1 cellular context compared by ENCODE assay signal in the genomic region with DNA sequence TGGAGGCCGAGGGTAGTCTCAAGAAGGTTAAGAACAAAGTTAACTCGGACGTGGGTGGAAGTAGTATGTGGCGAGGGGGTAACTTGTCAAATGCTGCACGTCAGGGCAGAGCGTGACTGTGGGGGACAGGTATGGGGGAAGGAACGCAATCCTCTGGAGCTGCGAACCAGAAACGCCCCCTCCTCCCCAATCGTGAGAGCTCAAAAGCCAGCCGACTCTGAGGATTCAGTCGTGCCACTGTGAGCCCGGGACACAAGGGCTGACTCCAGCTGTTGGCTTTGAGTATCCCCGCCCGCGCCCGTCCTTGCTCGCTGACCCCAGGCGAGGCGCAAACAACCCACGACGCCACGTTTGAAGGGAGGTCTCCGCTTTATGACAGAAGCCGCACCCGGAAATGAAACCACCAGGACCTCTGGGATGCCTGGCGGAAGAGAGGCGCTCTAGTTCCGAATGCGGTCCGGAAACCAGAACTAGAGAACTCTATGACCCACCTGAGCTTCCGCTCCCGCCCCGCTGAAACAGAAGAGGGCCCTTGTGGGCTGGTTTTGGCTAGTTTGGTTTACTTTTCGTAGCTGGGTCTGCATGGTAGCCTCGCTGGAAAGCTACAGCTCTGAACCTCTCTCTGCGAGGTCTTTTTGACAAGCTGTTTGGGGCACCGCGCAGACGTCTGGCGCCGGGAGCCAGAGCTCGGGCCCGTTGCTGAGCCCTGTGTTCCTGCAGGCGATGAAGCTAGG.
A peak's percentile ranks its signal among the peaks of the same experiment; 100 is the strongest.
TF ChIP-seq lines count a peak whose summit lies in the region.

PEX12 (minus strand) TSS at position 377 of the 734 bp plus-strand sequence. CDS start 550 bp downstream, outside the sequence.

TF ChIP-seq in K562, 482 proteins besides CTCF, POLR2A, EP300 and RAD21 (continued from another document and continues in another):
- TF ChIP-seq KDM1A (IDR thresholded peaks at IDR 0.05) (no peak), GATAD2A (IDR thresholded peaks at IDR 0.05) (peak; percentile 33; the same call in 1 of the 2 replicates), SMAD1 (IDR thresholded peaks at IDR 0.05; ENCODE audit: low read depth, low read length, partially characterized antibody) (peak; percentile 82), BCOR (IDR thresholded peaks at IDR 0.05) (no peak), ZNF3 (CRISPR knock-in tag; IDR thresholded peaks at IDR 0.05) (no peak), ERF (CRISPR knock-in tag; IDR thresholded peaks at IDR 0.05) (no peak), ZNF184 (CRISPR knock-in tag; IDR thresholded peaks at IDR 0.05) (no peak), KLF6 (CRISPR knock-in tag; IDR thresholded peaks at IDR 0.05; ENCODE audit: borderline replicate concordance) (no peak), MBD2 (IDR thresholded peaks at IDR 0.05; ENCODE audit: borderline replicate concordance, low read depth) (peak; percentile 88), ETV5 (CRISPR knock-in tag; IDR thresholded peaks at IDR 0.05; ENCODE audit: low read depth) (peak; percentile 96), CHD1 (IDR thresholded peaks at IDR 0.05; ENCODE audit: low read length) (no peak), ZNF24 (IDR thresholded peaks at IDR 0.05) (no peak), YBX1 (IDR thresholded peaks at IDR 0.05) (no peak), ZNF561 (CRISPR knock-in tag; conservative IDR thresholded peaks at IDR 0.05) (no peak), DMBX1 (CRISPR knock-in tag; IDR thresholded peaks at IDR 0.05; ENCODE audit: borderline replicate concordance) (0 out of 2 replicates have a peak, but pooled peaks have one; percentile 17), NRF1 (conservative IDR thresholded peaks at IDR 0.05 in 1 of 2, IDR thresholded peaks at IDR 0.05 in 1 of 2) (peak; percentile 55 to 62), CBX2 (IDR thresholded peaks at IDR 0.05; ENCODE audit: insufficient read depth, low read length, poor library complexity, severe bottlenecking) (no peak), KAT8 (IDR thresholded peaks at IDR 0.05; ENCODE audit: low read depth) (no peak), NCOA2 (IDR thresholded peaks at IDR 0.05; ENCODE audit: partially characterized antibody in 2 of 2) (no peak), AFF1 (IDR thresholded peaks at IDR 0.05; ENCODE audit: low read depth in 1 of 2, partially characterized antibody in 2 of 2) (peak in 1 of 2 experiments; percentile 37), TCF7 (IDR thresholded peaks at IDR 0.05; ENCODE audit: borderline replicate concordance) (0 out of 2 replicates have a peak, but pooled peaks have one; percentile 33), ZNF239 (CRISPR knock-in tag; IDR thresholded peaks at IDR 0.05) (peak; percentile 38; the same call in 1 of the 2 replicates), PCBP2 (IDR thresholded peaks at IDR 0.05; ENCODE audit: low read depth, low read length, poor library complexity, severe bottlenecking) (no peak), JUND (IDR thresholded peaks at IDR 0.05; ENCODE audit: borderline replicate concordance, low read depth, low read length) (peak; percentile 74; the same call in 1 of the 2 replicates), JUND (tag; IDR thresholded peaks at IDR 0.05; ENCODE audit: borderline replicate concordance, low read depth, low read length) (no peak), ZBTB43 (CRISPR knock-in tag; IDR thresholded peaks at IDR 0.05) (no peak), TAF15 (IDR thresholded peaks at IDR 0.05; ENCODE audit: low read depth, low read length) (no peak), ZNF644 (tag; IDR thresholded peaks at IDR 0.05; ENCODE audit: low read depth) (no peak; the same call in 1 of the 2 replicates), ZNF280B (CRISPR knock-in tag; IDR thresholded peaks at IDR 0.05) (no peak), POLR3G (IDR thresholded peaks at IDR 0.05; ENCODE audit: extremely low read depth, insufficient read length, insufficient replicate concordance) (no peak)
- TF ChIP-seq, protein P1, sequence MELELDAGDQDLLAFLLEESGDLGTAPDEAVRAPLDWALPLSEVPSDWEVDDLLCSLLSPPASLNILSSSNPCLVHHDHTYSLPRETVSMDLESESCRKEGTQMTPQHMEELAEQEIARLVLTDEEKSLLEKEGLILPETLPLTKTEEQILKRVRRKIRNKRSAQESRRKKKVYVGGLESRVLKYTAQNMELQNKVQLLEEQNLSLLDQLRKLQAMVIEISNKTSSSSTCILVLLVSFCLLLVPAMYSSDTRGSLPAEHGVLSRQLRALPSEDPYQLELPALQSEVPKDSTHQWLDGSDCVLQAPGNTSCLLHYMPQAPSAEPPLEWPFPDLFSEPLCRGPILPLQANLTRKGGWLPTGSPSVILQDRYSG (tag; conservative IDR thresholded peaks at IDR 0.05; ENCODE audit: low read depth) = no peak
- TF ChIP-seq, protein P2, sequence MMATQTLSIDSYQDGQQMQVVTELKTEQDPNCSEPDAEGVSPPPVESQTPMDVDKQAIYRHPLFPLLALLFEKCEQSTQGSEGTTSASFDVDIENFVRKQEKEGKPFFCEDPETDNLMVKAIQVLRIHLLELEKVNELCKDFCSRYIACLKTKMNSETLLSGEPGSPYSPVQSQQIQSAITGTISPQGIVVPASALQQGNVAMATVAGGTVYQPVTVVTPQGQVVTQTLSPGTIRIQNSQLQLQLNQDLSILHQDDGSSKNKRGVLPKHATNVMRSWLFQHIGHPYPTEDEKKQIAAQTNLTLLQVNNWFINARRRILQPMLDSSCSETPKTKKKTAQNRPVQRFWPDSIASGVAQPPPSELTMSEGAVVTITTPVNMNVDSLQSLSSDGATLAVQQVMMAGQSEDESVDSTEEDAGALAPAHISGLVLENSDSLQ (IDR thresholded peaks at IDR 0.05) = peak; percentile 48; the same call in 1 of the 2 replicates
- TF ChIP-seq, protein P3, sequence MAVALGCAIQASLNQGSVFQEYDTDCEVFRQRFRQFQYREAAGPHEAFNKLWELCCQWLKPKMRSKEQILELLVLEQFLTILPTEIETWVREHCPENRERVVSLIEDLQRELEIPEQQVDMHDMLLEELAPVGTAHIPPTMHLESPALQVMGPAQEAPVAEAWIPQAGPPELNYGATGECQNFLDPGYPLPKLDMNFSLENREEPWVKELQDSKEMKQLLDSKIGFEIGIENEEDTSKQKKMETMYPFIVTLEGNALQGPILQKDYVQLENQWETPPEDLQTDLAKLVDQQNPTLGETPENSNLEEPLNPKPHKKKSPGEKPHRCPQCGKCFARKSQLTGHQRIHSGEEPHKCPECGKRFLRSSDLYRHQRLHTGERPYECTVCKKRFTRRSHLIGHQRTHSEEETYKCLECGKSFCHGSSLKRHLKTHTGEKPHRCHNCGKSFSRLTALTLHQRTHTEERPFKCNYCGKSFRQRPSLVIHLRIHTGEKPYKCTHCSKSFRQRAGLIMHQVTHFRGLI (CRISPR knock-in tag; IDR thresholded peaks at IDR 0.05) = no peak
- TF ChIP-seq, protein P4, sequence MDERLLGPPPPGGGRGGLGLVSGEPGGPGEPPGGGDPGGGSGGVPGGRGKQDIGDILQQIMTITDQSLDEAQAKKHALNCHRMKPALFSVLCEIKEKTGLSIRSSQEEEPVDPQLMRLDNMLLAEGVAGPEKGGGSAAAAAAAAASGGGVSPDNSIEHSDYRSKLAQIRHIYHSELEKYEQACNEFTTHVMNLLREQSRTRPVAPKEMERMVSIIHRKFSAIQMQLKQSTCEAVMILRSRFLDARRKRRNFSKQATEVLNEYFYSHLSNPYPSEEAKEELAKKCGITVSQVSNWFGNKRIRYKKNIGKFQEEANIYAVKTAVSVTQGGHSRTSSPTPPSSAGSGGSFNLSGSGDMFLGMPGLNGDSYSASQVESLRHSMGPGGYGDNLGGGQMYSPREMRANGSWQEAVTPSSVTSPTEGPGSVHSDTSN (CRISPR knock-in tag; IDR thresholded peaks at IDR 0.05; ENCODE audit: low read depth) = no peak
- TF ChIP-seq, protein P4 (tag; conservative IDR thresholded peaks at IDR 0.05; ENCODE audit: low read depth) = no peak
- TF ChIP-seq, protein P5, sequence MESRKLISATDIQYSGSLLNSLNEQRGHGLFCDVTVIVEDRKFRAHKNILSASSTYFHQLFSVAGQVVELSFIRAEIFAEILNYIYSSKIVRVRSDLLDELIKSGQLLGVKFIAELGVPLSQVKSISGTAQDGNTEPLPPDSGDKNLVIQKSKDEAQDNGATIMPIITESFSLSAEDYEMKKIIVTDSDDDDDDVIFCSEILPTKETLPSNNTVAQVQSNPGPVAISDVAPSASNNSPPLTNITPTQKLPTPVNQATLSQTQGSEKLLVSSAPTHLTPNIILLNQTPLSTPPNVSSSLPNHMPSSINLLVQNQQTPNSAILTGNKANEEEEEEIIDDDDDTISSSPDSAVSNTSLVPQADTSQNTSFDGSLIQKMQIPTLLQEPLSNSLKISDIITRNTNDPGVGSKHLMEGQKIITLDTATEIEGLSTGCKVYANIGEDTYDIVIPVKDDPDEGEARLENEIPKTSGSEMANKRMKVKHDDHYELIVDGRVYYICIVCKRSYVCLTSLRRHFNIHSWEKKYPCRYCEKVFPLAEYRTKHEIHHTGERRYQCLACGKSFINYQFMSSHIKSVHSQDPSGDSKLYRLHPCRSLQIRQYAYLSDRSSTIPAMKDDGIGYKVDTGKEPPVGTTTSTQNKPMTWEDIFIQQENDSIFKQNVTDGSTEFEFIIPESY (CRISPR knock-in tag; IDR thresholded peaks at IDR 0.05) = no peak
- TF ChIP-seq, protein P6, sequence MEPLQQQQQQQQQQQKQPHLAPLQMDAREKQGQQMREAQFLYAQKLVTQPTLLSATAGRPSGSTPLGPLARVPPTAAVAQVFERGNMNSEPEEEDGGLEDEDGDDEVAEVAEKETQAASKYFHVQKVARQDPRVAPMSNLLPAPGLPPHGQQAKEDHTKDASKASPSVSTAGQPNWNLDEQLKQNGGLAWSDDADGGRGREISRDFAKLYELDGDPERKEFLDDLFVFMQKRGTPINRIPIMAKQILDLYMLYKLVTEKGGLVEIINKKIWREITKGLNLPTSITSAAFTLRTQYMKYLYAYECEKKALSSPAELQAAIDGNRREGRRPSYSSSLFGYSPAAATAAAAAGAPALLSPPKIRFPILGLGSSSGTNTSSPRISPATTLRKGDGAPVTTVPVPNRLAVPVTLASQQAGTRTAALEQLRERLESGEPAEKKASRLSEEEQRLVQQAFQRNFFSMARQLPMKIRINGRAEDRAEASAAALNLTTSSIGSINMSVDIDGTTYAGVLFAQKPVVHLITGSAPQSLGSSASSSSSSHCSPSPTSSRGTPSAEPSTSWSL (CRISPR knock-in tag; IDR thresholded peaks at IDR 0.05; ENCODE audit: borderline replicate concordance) = no peak
